ENCODE assay signal across 10 cellular contexts in the genomic region with DNA sequence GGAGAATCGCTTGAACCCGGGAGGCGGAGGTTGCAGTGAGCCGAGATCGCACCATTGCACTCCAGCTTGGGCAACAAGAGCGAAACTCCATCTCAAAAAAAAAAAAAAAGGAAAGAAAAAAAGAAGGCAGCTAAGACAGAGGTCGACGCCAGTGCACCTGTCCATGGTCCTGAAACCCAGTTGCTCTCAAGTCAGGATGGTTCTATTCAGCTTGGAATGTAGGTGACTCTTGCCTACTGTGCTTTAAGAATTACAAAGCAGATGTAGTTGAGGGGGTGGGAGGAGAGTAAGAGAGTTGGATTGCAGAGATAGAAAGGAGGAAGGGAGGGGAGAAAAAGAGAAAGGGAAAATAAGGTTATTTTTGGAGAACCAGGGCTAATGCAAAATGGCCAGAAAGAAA.
A peak's percentile ranks its signal among the peaks of the same experiment; 100 is the strongest.
DNase-seq lines count a peak whose midpoint lies in the region; ATAC-seq and TF ChIP-seq lines count a peak whose summit lies in the region.
"Had no signal": no experiment of that assay in that cellular context is flagged by ENCODE, and none has a peak within 500 bp of the region (broad histone marks: within the 10 kb centered on the region; RNA-seq: fewer than 3 reads in every experiment).

No MANE protein-coding gene starts in this region.

- TF ChIP-seq CTCF in choroid plexus epithelial cell (conservative IDR thresholded peaks at IDR 0.05; ENCODE audit: low read depth, low read length) (no peak), retinal pigment epithelial cell (conservative IDR thresholded peaks at IDR 0.05; ENCODE audit: low read depth, low read length) (no peak), GM13976 (IDR thresholded peaks at IDR 0.05; ENCODE audit: borderline replicate concordance, control extremely low read depth, extremely low read depth, insufficient read depth, missing control alignments) (no peak)

- peaks cover 5% of the 10 kb centered on the region for H3K27me3 Mint-ChIP-seq in activated T-cell treated with anti-CD3 and anti-CD28 coated beads, Interleukin-2, amount 50 U/mL, for 24 hours
- H3K27me3 Mint-ChIP-seq: activated B cell treated with CpG ODN at 0.5 μM for 24 hours had no signal

- H3K9me3 Mint-ChIP-seq in activated T-cell treated with anti-CD3 and anti-CD28 coated beads, Interleukin-2, amount 50 U/mL, for 24 hours, result peaks cover 2% of the 10 kb centered on the region

- in situ Hi-C loops in GM13976 (cut with MboI; ENCODE audit: low sequenced_read_pairs, unreplicated experiment), result no loop called here

- DNase-seq in activated T-cell treated with anti-CD3 and anti-CD28 coated beads, Interleukin-2, amount 50 U/mL, for 24 hours, result peak; percentile 35
- no peak for DNase-seq in activated T-cell treated with anti-CD3 and anti-CD28 coated beads, Interleukin-2, amount 50 U/mL, for 48 hours
- DNase-seq in OCI-M1 (lab: John Stamatoyannopoulos, UW) (peak; percentile 74), choroid plexus epithelial cell (ENCODE audit: low read depth) (peak; percentile 86), retinal pigment epithelial cell (ENCODE audit: low read depth) (peak; percentile 19), NCI-H446 treated with DMSO at 0.1 percent for 48 hours (lab: John Stamatoyannopoulos, UW) (no peak), GM13976 (ENCODE audit: low spot score) (no peak)
- DNase-seq: activated B cell treated with CpG ODN at 0.5 μM for 24 hours had no signal

- no peaks in the 10 kb centered on the region for H3K4me1 Mint-ChIP-seq in activated T-cell treated with anti-CD3 and anti-CD28 coated beads, Interleukin-2, amount 50 U/mL, for 24 hours (ENCODE audit: low read depth)
- H3K4me1 Mint-ChIP-seq: activated B cell treated with CpG ODN at 0.5 μM for 24 hours had no signal

- H3K36me3 Mint-ChIP-seq in activated T-cell treated with anti-CD3 and anti-CD28 coated beads, Interleukin-2, amount 50 U/mL, for 24 hours (ENCODE audit: low read depth), result no peaks in the 10 kb centered on the region

- no peak overlapping the region for H3K4me3 Mint-ChIP-seq in activated T-cell treated with anti-CD3 and anti-CD28 coated beads, Interleukin-2, amount 50 U/mL, for 24 hours
- H3K4me3 Mint-ChIP-seq: activated B cell treated with CpG ODN at 0.5 μM for 24 hours had no signal

- no peak for ATAC-seq in HG02885 (IDR thresholded peaks at IDR 0.05; ENCODE audit: poor library complexity, unreplicated experiment)
- ATAC-seq: heart left ventricle had no signal

- H3K27ac Mint-ChIP-seq in activated T-cell treated with anti-CD3 and anti-CD28 coated beads, Interleukin-2, amount 50 U/mL, for 24 hours, result no peak overlapping the region
- H3K27ac Mint-ChIP-seq: activated B cell treated with CpG ODN at 0.5 μM for 24 hours had no signal

- H3K4me3 ChIP-seq in choroid plexus epithelial cell (ENCODE audit: low read depth, low read length) (no peak overlapping the region), retinal pigment epithelial cell (ENCODE audit: low read length) (no peak overlapping the region)
- H3K4me3 ChIP-seq: heart left ventricle had no signal

Comparison
In these comparisons a context has a peak if more than half of its experiments do, and no peak if none do; other contexts are left out.
1. DNase-seq: peak in activated T-cell treated with anti-CD3 and anti-CD28 coated beads, Interleukin-2, amount 50 U/mL, for 24 hours (single experiment), OCI-M1 (single experiment), choroid plexus epithelial cell (single experiment) and retinal pigment epithelial cell (single experiment); none in activated T-cell treated with anti-CD3 and anti-CD28 coated beads, Interleukin-2, amount 50 U/mL, for 48 hours (0 of 2), NCI-H446 treated with DMSO at 0.1 percent for 48 hours (single experiment) and GM13976 (single experiment).